Comparison of ENCODE assay signal across 8 cellular contexts in the genomic region with DNA sequence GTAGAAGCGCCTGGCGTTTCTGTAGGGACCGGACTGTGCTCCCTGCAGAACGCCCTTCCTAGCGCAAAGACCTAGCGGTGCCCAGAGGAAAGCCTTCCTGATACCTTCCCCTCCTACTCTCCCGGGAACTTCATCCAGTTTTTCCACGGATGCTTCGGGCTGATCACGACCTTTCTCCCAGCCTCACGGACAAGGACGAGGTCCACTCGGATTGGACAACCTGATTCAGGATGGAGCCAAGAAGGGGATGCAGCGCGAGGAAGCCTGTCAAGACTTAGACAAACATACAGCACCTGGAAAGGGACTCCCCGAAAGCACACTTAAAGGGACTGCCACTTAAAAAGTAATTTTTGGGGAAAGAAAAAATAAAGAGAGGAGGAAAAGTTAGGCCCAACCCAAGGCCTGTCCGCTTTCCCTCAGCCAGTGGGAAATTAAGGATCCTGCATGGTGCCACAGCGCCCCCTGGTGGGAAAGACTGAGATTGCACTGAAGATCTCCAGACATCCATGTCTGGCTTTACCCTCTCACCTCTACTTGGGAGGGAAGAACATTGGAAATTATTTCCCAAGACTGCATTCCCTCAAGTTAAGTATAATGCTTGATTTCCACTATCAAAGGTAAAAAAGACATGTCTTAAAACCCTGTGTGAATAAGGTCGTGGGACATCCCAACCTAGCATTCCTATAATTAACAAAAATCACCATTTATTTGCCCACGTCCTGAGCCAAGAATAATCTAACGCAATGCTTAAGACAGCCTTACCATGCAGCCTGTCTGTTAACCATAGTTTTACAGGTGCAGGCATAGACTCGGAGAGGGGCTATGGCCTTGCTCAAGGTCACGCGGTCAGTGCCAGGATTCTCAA. TPM values are rescaled to one million over a fixed set of nuclear protein-coding genes. Genes with fewer than 3 reads are reported as not detected.
DNase-seq lines count a peak whose midpoint lies in the region; ATAC-seq and TF ChIP-seq lines count a peak whose summit lies in the region.

No MANE protein-coding gene starts in this region.

- H3K9me3 ChIP-seq in SJCRH30 (replicated peaks) (no peaks in the 10 kb centered on the region; the same call in none of the 2 replicates), cardiac muscle cell (ENCODE audit: low read depth) (no peaks in the 10 kb centered on the region)

- peak; percentile 94 for TF ChIP-seq CTCF in cardiac muscle cell (IDR thresholded peaks at IDR 0.05; ENCODE audit: low read depth, low read length)

- ATAC-seq in GM18870 (IDR thresholded peaks at IDR 0.05; ENCODE audit: unreplicated experiment) (no peak), HG03439 (IDR thresholded peaks at IDR 0.05; ENCODE audit: unreplicated experiment) (no peak)

- POLR2A ChIA-PET in HEK293T (lab: Yijun Ruan, JAX): no interaction called here

- H3K27me3 Mint-ChIP-seq in activated naive CD4-positive, alpha-beta T cell treated with anti-CD3 and anti-CD28 coated beads, Interleukin-2, amount 10 ng/mL, durations not matched to agents 7 days and 5 days: peaks cover 4% of the 10 kb centered on the region

- no peaks in the 10 kb centered on the region for H3K27me3 ChIP-seq in SJCRH30
- H3K27me3 ChIP-seq in cardiac muscle cell: no peaks in the 10 kb centered on the region
- H3K27me3 ChIP-seq in rectal smooth muscle tissue (ENCODE audit: control insufficient read depth, insufficient read depth, low read length): no peaks in the 10 kb centered on the region

- H3K9me3 Mint-ChIP-seq in activated naive CD4-positive, alpha-beta T cell treated with anti-CD3 and anti-CD28 coated beads, Interleukin-2, amount 10 ng/mL, durations not matched to agents 7 days and 5 days: no peaks in the 10 kb centered on the region

- DNase-seq in COLO668 (lab: John Stamatoyannopoulos, UW; ENCODE audit: unreplicated experiment) (peak; percentile 64), HEK293T (ENCODE audit: extremely low spot score) (peak; percentile 66), SJCRH30 (peak; percentile 68 to 89), cardiac muscle cell (ENCODE audit: low read depth in 1 of 2, low spot score in 1 of 2) (peak; percentile 76 to 77)
- DNase-seq in activated naive CD4-positive, alpha-beta T cell treated with anti-CD3 and anti-CD28 coated beads, Interleukin-2, amount 10 ng/mL, durations not matched to agents 7 days and 5 days: peak; percentile 79

- H3K4me3 ChIP-seq in SJCRH30 (no peak overlapping the region), cardiac muscle cell (no peak overlapping the region), rectal smooth muscle tissue (ENCODE audit: low read length) (no peak overlapping the region)

- no peak overlapping the region for H3K4me3 Mint-ChIP-seq in activated naive CD4-positive, alpha-beta T cell treated with anti-CD3 and anti-CD28 coated beads, Interleukin-2, amount 10 ng/mL, durations not matched to agents 7 days and 5 days

- no peaks in the 10 kb centered on the region for H3K36me3 Mint-ChIP-seq in activated naive CD4-positive, alpha-beta T cell treated with anti-CD3 and anti-CD28 coated beads, Interleukin-2, amount 10 ng/mL, durations not matched to agents 7 days and 5 days

- H3K4me1 Mint-ChIP-seq in activated naive CD4-positive, alpha-beta T cell treated with anti-CD3 and anti-CD28 coated beads, Interleukin-2, amount 10 ng/mL, durations not matched to agents 7 days and 5 days: no peaks in the 10 kb centered on the region

- no peak overlapping the region for H3K27ac Mint-ChIP-seq in activated naive CD4-positive, alpha-beta T cell treated with anti-CD3 and anti-CD28 coated beads, Interleukin-2, amount 10 ng/mL, durations not matched to agents 7 days and 5 days

- CTCF ChIA-PET in HEK293T (lab: Yijun Ruan, JAX): no interaction called here
- CTCF ChIA-PET in activated naive CD4-positive, alpha-beta T cell treated with anti-CD3 and anti-CD28 coated beads, Interleukin-2, amount 10 ng/mL, durations not matched to agents 7 days and 5 days (lab: Charles Lee): interaction anchor here (1.0 to 3.0 kb wide), 3 partner anchors 8 to 729 kb away, joined by 3 to 15 read pairs (median 4); a partner anchor contains a TSS

- peak overlapping the region; percentile 22 for H3K9ac ChIP-seq in rectal smooth muscle tissue (ENCODE audit: low read length)

- H3K36me3 ChIP-seq in SJCRH30 (no peaks in the 10 kb centered on the region), cardiac muscle cell (no peaks in the 10 kb centered on the region), rectal smooth muscle tissue (ENCODE audit: control insufficient read depth, insufficient read depth, low read length) (no peaks in the 10 kb centered on the region)

- H3K4me1 ChIP-seq in SJCRH30: peaks cover 19% of the 10 kb centered on the region
- no peaks in the 10 kb centered on the region for H3K4me1 ChIP-seq in cardiac muscle cell (ENCODE audit: low read depth)
- no peaks in the 10 kb centered on the region for H3K4me1 ChIP-seq in rectal smooth muscle tissue (ENCODE audit: control insufficient read depth, insufficient read depth, low read length)

- no peak overlapping the region for H3K27ac ChIP-seq in SJCRH30
- no peak overlapping the region for H3K27ac ChIP-seq in cardiac muscle cell
- no peak overlapping the region for H3K27ac ChIP-seq in rectal smooth muscle tissue (ENCODE audit: low read depth, low read length)

TF ChIP-seq in HEK293T, 16 proteins besides CTCF, POLR2A, EP300 and RAD21:
- no peak for TF ChIP-seq HDGF (IDR thresholded peaks at IDR 0.05; ENCODE audit: borderline replicate concordance)
- TF ChIP-seq CTBP1 (IDR thresholded peaks at IDR 0.05; ENCODE audit: borderline replicate concordance): no peak
- TF ChIP-seq ELF4 (IDR thresholded peaks at IDR 0.05): no peak
- TF ChIP-seq, protein P1, sequence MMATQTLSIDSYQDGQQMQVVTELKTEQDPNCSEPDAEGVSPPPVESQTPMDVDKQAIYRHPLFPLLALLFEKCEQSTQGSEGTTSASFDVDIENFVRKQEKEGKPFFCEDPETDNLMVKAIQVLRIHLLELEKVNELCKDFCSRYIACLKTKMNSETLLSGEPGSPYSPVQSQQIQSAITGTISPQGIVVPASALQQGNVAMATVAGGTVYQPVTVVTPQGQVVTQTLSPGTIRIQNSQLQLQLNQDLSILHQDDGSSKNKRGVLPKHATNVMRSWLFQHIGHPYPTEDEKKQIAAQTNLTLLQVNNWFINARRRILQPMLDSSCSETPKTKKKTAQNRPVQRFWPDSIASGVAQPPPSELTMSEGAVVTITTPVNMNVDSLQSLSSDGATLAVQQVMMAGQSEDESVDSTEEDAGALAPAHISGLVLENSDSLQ (IDR thresholded peaks at IDR 0.05): no peak
- no peak for TF ChIP-seq FOXA1 (IDR thresholded peaks at IDR 0.05)
- no peak for TF ChIP-seq BHLHE40 (IDR thresholded peaks at IDR 0.05; ENCODE audit: borderline replicate concordance)
- no peak for TF ChIP-seq ZNF384 (IDR thresholded peaks at IDR 0.05)
- no peak for TF ChIP-seq NFRKB (IDR thresholded peaks at IDR 0.05)
- TF ChIP-seq FOXM1 (IDR thresholded peaks at IDR 0.05; ENCODE audit: borderline replicate concordance): no peak
- no peak for TF ChIP-seq ARNT (IDR thresholded peaks at IDR 0.05)
- no peak for TF ChIP-seq L3MBTL2 (conservative IDR thresholded peaks at IDR 0.05)
- no peak for TF ChIP-seq SP1 (IDR thresholded peaks at IDR 0.05)
- no peak for TF ChIP-seq SUZ12 (IDR thresholded peaks at IDR 0.05)
- TF ChIP-seq FOXK2 (IDR thresholded peaks at IDR 0.05): no peak

RNA-seq across cellular contexts. Expression of a gene that starts 13.4 kb away (rescaled TPM):
- 179 and 184 TPM in 2 replicates for total RNA-seq in SJCRH30 (2014; rRNA removed; shearing (Covaris generic))
- total RNA-seq in cardiac muscle cell: 99.7 and 155 TPM in 2 replicates
- polyA plus RNA-seq in cardiac muscle cell: 139 and 186 TPM in 2 replicates
